In genomic region chr3:107829185-107829584, GRCh38 we compare ENCODE assay signal across 8 cellular contexts.
"Had no signal": no experiment of that assay in that cellular context is flagged by ENCODE, and none has a peak within 500 bp of the region (broad histone marks: within the 10 kb centered on the region; RNA-seq: fewer than 3 reads in every experiment).

No MANE protein-coding gene starts in this region.

- ATAC-seq: HCT116, K562 had no signal

- H3K9me3 ChIP-seq: HAP-1 had no signal

- H3K4me3 ChIP-seq: HAP-1, K562 had no signal

- H3K36me3 ChIP-seq: HAP-1 had no signal

- H3K27ac ChIP-seq: HL-60 had no signal

- H3K4me3 Mint-ChIP-seq: HFFc6 had no signal

- DNase-seq: GOT3, H7, HFFc6, IMR-90 had no signal

- H3K4me1 ChIP-seq: HAP-1 had no signal

- H3K9me3 Mint-ChIP-seq: HFFc6 had no signal

- FAIRE-seq: K562 had no signal

- H3K27ac Mint-ChIP-seq: HFFc6 had no signal
